1 cellular context compared by ENCODE assay signal in genomic region chr15:70375006-70375409, GRCh38.
TF ChIP-seq lines count a peak whose summit lies in the region.

No MANE protein-coding gene starts in this region.

TF ChIP-seq in H1, 55 proteins besides CTCF, POLR2A, EP300 and RAD21:
- TF ChIP-seq BACH1 (IDR thresholded peaks at IDR 0.05; ENCODE audit: low read length) (0 out of 2 replicates have a peak, but pooled peaks have one; percentile 32), TEAD4 (IDR thresholded peaks at IDR 0.05; ENCODE audit: low read depth, low read length) (no peak)
